8 cellular contexts compared by ENCODE assay signal in the genomic region with DNA sequence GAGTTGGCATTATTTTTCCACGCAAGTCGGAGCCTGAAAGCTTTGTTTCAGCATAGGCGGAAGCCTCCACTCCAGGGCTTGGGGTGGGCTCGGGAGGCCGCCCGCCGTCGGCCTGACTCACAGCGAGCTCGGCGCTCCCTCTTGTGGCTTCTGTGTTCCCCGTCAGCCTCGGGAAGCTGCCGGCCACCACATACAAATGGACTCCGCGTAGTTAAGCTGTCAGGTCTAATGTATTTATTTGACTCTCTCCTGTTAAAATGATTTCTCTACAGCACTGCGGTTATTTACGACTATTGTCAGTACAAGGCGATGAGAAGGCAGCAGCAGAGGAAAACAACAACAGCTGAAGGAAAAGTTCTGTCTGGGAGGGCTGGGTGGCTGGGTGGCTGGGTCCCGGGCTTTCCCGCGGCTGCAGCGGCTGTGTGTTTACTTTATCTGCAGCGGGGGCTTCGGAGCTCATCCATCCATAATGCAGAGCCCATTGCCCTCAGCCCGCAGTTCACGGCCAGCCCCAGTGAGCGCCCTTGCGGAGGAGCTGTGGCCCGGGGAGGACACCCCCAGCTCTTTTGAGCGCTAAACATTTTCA.
DNase-seq lines count a peak whose midpoint lies in the region; ATAC-seq and TF ChIP-seq lines count a peak whose summit lies in the region.

No MANE protein-coding gene starts in this region.

- peak overlapping the region; percentile 60 for H3K27ac ChIP-seq in SJCRH30
- no peak overlapping the region for H3K27ac ChIP-seq in thyroid gland

- no peaks in the 10 kb centered on the region for H3K36me3 ChIP-seq in SJCRH30
- no peaks in the 10 kb centered on the region for H3K36me3 ChIP-seq in mucosa of stomach (ENCODE audit: control insufficient read depth, insufficient read depth, low read length)
- no peaks in the 10 kb centered on the region for H3K36me3 ChIP-seq in thyroid gland

- H3K9me3 ChIP-seq in SJCRH30 (replicated peaks) (no peaks in the 10 kb centered on the region; the same call in 1 of the 2 replicates), mucosa of stomach (ENCODE audit: control insufficient read depth, low read length) (no peaks in the 10 kb centered on the region), thyroid gland (no peaks in the 10 kb centered on the region)

- H3K9ac ChIP-seq in mucosa of stomach (ENCODE audit: low read length): peak overlapping the region; percentile 11

- no peak for TF ChIP-seq POLR2A in thyroid gland (IDR thresholded peaks at IDR 0.05)

- H3K4me3 ChIP-seq in SJCRH30 (peak overlapping the region; percentile 53), mucosa of stomach (ENCODE audit: low read length) (no peak overlapping the region), thyroid gland (replicated peaks in 1 of 3) (no peak overlapping the region)

- TF ChIP-seq CTCF in thyroid gland (IDR thresholded peaks at IDR 0.05): peak; percentile 16 to 78 (median 52)

- 4 to 6% methylated on average over 24 to 31 of the region's 31 CpGs for WGBS in thyroid gland, 2 donors

- peaks cover 14% of the 10 kb centered on the region; the same call in 1 of the 2 replicates for H3K4me1 ChIP-seq in SJCRH30
- peaks cover 5% of the 10 kb centered on the region for H3K4me1 ChIP-seq in mucosa of stomach (ENCODE audit: control insufficient read depth, insufficient read depth, low read length)
- peaks cover 0 to 11% of the 10 kb centered on the region in 2 donors for H3K4me1 ChIP-seq in thyroid gland

- no peaks in the 10 kb centered on the region for H3K27me3 ChIP-seq in SJCRH30
- H3K27me3 ChIP-seq in mucosa of stomach (ENCODE audit: control insufficient read depth, insufficient read depth, low read length): peaks cover 36% of the 10 kb centered on the region
- H3K27me3 ChIP-seq in thyroid gland: no peaks in the 10 kb centered on the region

- ATAC-seq in GM21737 (IDR thresholded peaks at IDR 0.05; ENCODE audit: unreplicated experiment) (peak; percentile 74), esophagus mucosa (peak; percentile 78)

- intact Hi-C loops in thyroid gland (cut with DNase I): loop anchor here (10.0 kb wide), 2 partner anchors 147 to 227 kb away; no protein-coding TSS in a partner anchor

- peak; percentile 30 for DNase-seq in GM04504 (ENCODE audit: low read depth)
- DNase-seq in M059J (ENCODE audit: low read depth): peak; percentile 69
- DNase-seq in SJCRH30: peak; percentile 85 to 92
- peak; percentile 64 to 68 for DNase-seq in thyroid gland
- no peak for DNase-seq in OCI-M2 (lab: John Stamatoyannopoulos, UW; ENCODE audit: unreplicated experiment)
